7 cellular contexts compared by ENCODE assay signal in genomic region chr10:87200924-87201323, GRCh38. TPM values are rescaled to one million over a fixed set of nuclear protein-coding genes. Genes with fewer than 3 reads are reported as not detected.
DNase-seq lines count a peak whose midpoint lies in the region; ATAC-seq and TF ChIP-seq lines count a peak whose summit lies in the region.
"Not testable (repeated sequence)": the region's sequence is repeated elsewhere in the genome, so short reads cannot be mapped to it uniquely, and the experiment has no call there.

No MANE protein-coding gene starts in this region.

- peak; percentile 4 to 36 for DNase-seq in activated T-cell treated with anti-CD3 and anti-CD28 coated beads, Interleukin-2, amount 50 U/mL, for 72 hours
- DNase-seq in fibroblast of lung (ENCODE audit: low read depth in 2 of 2): peak; percentile 14 to 70
- peak in 1 of 3 donors; percentile 32 for DNase-seq in mucosa of descending colon

- peak overlapping the region; percentile 82 for H3K27ac ChIP-seq in OCI-LY3 (ENCODE audit: low read length)
- H3K27ac ChIP-seq in fibroblast of lung (ENCODE audit: insufficient read depth, low read length): not testable (repeated sequence)

- H3K9ac ChIP-seq in OCI-LY3 (ENCODE audit: low read length): peak overlapping the region; percentile 63
- H3K9ac ChIP-seq in fibroblast of lung (ENCODE audit: insufficient read depth, low read length): not testable (repeated sequence)

- ATAC-seq in GM18499 (IDR thresholded peaks at IDR 0.05; ENCODE audit: insufficient read depth, unreplicated experiment) (peak; percentile 70), GM21717 (IDR thresholded peaks at IDR 0.05; ENCODE audit: unreplicated experiment) (peak; percentile 54), HG03439 (IDR thresholded peaks at IDR 0.05; ENCODE audit: unreplicated experiment) (peak; percentile 71), mucosa of descending colon (peak; percentile 71)
- ATAC-seq in activated T-cell treated with anti-CD3 and anti-CD28 coated beads, Interleukin-2, amount 50 U/mL, for 72 hours (replicated peaks in 1 of 2): peak; percentile 64 to 76

- peak overlapping the region; percentile 35 for H3K27ac Mint-ChIP-seq in activated T-cell treated with anti-CD3 and anti-CD28 coated beads, Interleukin-2, amount 50 U/mL, for 72 hours

- not testable (repeated sequence) for H3K27me3 ChIP-seq in OCI-LY3 (ENCODE audit: low read depth, low read length); fibroblast of lung (ENCODE audit: control insufficient read depth, insufficient read depth, low read length)

- H3K36me3 Mint-ChIP-seq in activated T-cell treated with anti-CD3 and anti-CD28 coated beads, Interleukin-2, amount 50 U/mL, for 72 hours (ENCODE audit: insufficient read depth in 2 of 2): not testable (repeated sequence)

- not testable (repeated sequence) for H3K4me1 ChIP-seq in OCI-LY3 (ENCODE audit: low read length); fibroblast of lung (ENCODE audit: control insufficient read depth, extremely low read depth, insufficient read depth, low read length); mucosa of descending colon (ENCODE audit: low read depth)

- not testable (repeated sequence) for H3K36me3 ChIP-seq in OCI-LY3 (replicated peaks; ENCODE audit: low read depth, low read length); fibroblast of lung (ENCODE audit: control insufficient read depth, insufficient read depth, low read length); mucosa of descending colon (ENCODE audit: low read depth)

- not testable (repeated sequence) for H3K9me3 Mint-ChIP-seq in activated T-cell treated with anti-CD3 and anti-CD28 coated beads, Interleukin-2, amount 50 U/mL, for 72 hours

- peak overlapping the region in 1 of 2 donors; percentile 68 for H3K4me3 Mint-ChIP-seq in activated T-cell treated with anti-CD3 and anti-CD28 coated beads, Interleukin-2, amount 50 U/mL, for 72 hours

- intact Hi-C loops in mucosa of descending colon (cut with DNase I, micrococcal nuclease): not testable (repeated sequence)

- H4K20me1 ChIP-seq in OCI-LY3 (ENCODE audit: insufficient read depth, low read length); fibroblast of lung (ENCODE audit: control insufficient read depth, extremely low read depth, insufficient read depth, low read length): not testable (repeated sequence)

- H3K4me2 ChIP-seq in OCI-LY3 (ENCODE audit: low read length): peak overlapping the region; percentile 69
- H3K4me2 ChIP-seq in fibroblast of lung (ENCODE audit: extremely low read depth, insufficient read depth, low read length): not testable (repeated sequence)

- H2AFZ ChIP-seq in OCI-LY3 (ENCODE audit: low read depth, low read length): peak overlapping the region; percentile 87; the same call in 1 of the 2 replicates
- H2AFZ ChIP-seq in fibroblast of lung (ENCODE audit: low read length): not testable (repeated sequence)

- H3K4me1 Mint-ChIP-seq in activated T-cell treated with anti-CD3 and anti-CD28 coated beads, Interleukin-2, amount 50 U/mL, for 72 hours (ENCODE audit: low read depth): peaks cover 20% of the 10 kb centered on the region

- not testable (repeated sequence) for TF ChIP-seq CTCF in OCI-LY3 (IDR thresholded peaks at IDR 0.05; ENCODE audit: low read depth, low read length); fibroblast of lung (conservative IDR thresholded peaks at IDR 0.05 in 1 of 2, IDR thresholded peaks at IDR 0.05 in 1 of 2; ENCODE audit: low read depth in 1 of 2, low read length in 2 of 2); mucosa of descending colon (IDR thresholded peaks at IDR 0.05)

- not testable (repeated sequence) for H3K79me2 ChIP-seq in OCI-LY3 (ENCODE audit: low read length); fibroblast of lung (ENCODE audit: control insufficient read depth, insufficient read depth, low read length)

- H3K4me3 ChIP-seq in OCI-LY3 (ENCODE audit: low read length): peak overlapping the region; percentile 72
- H3K4me3 ChIP-seq in fibroblast of lung (replicated peaks in 1 of 4; ENCODE audit: control extremely low read depth in 1 of 4, insufficient read depth in 1 of 4, low read depth in 3 of 4, low read length in 4 of 4); mucosa of descending colon: not testable (repeated sequence)

- not testable (repeated sequence) for H3K9me3 ChIP-seq in OCI-LY3 (ENCODE audit: insufficient read depth, low read length); fibroblast of lung (ENCODE audit: control insufficient read depth, insufficient read depth, low read depth, low read length); mucosa of descending colon

- not testable (repeated sequence) for H3K27me3 Mint-ChIP-seq in activated T-cell treated with anti-CD3 and anti-CD28 coated beads, Interleukin-2, amount 50 U/mL, for 72 hours (ENCODE audit: low read depth)

RNA-seq across cellular contexts. Expression of gene NUTM2A, which starts 24.3 kb away (rescaled TPM):
- under 1 TPM; 0.19 to 0.35 TPM for total RNA-seq in activated T-cell treated with anti-CD3 and anti-CD28 coated beads, Interleukin-2, amount 50 U/mL, for 72 hours
- total RNA-seq in fibroblast of lung (0.17 and 0.51 TPM in 2 replicates), mucosa of descending colon (1 to 10 TPM; 1.3 to 2.4 (median 2.3) TPM)
- polyA plus RNA-seq in fibroblast of lung: 0.06 and 0.17 TPM in 2 replicates
- 0.10 and 0.44 TPM in 2 replicates for polyA plus RNA-seq in fibroblast of lung (2012)
- 0.07 TPM in 1 of 2 replicates, not detected in the other for polyA minus RNA-seq in fibroblast of lung (ENCODE audit: low replicate concordance)
